ENCODE assay signal across 1 cellular context in genomic region chr10:100744136-100744979, GRCh38.
TF ChIP-seq lines count a peak whose summit lies in the region.

No MANE protein-coding gene starts in this region.

TF ChIP-seq in HEK293, 187 proteins besides CTCF, POLR2A, EP300 and RAD21 (continued from another document):
- TF ChIP-seq ZFHX2 (tag by site-specific recombination; conservative IDR thresholded peaks at IDR 0.05) (peak; percentile 81), ZNF16 (tag by site-specific recombination; IDR thresholded peaks at IDR 0.05; ENCODE audit: low read depth) (0 out of 2 replicates have a peak, but pooled peaks have one; percentile 23), ZNF549 (tag by site-specific recombination; IDR thresholded peaks at IDR 0.05) (no peak), ZNF394 (tag by site-specific recombination; IDR thresholded peaks at IDR 0.05; ENCODE audit: borderline replicate concordance) (peak; percentile 61; the same call in 1 of the 2 replicates), ZBTB7A (tag by site-specific recombination; IDR thresholded peaks at IDR 0.05; ENCODE audit: low read depth) (peak; percentile 11; the same call in 1 of the 2 replicates), SP7 (tag by site-specific recombination; IDR thresholded peaks at IDR 0.05) (peak; percentile 83), ZNF211 (tag by site-specific recombination; IDR thresholded peaks at IDR 0.05; ENCODE audit: low read depth) (no peak), ZNF335 (tag by site-specific recombination; conservative IDR thresholded peaks at IDR 0.05) (peak; percentile 95), PRDM2 (tag by site-specific recombination; IDR thresholded peaks at IDR 0.05; ENCODE audit: borderline replicate concordance) (no peak), ZNF501 (tag by site-specific recombination; IDR thresholded peaks at IDR 0.05) (peak; percentile 54), WT1 (tag by site-specific recombination; IDR thresholded peaks at IDR 0.05) (peak; percentile 45), ZBTB48 (tag by site-specific recombination; IDR thresholded peaks at IDR 0.05) (peak; percentile 76), GLIS2 (tag by site-specific recombination; IDR thresholded peaks at IDR 0.05) (peak; percentile 84), ZBTB20 (tag by site-specific recombination; IDR thresholded peaks at IDR 0.05) (peak; percentile 90), ZBTB8A (tag by site-specific recombination; IDR thresholded peaks at IDR 0.05) (peak; percentile 80), BCL11B (tag by site-specific recombination; IDR thresholded peaks at IDR 0.05; ENCODE audit: low read depth) (no peak), ZNF558 (tag by site-specific recombination; IDR thresholded peaks at IDR 0.05) (no peak), ZFP69B (tag by site-specific recombination; IDR thresholded peaks at IDR 0.05) (peak; percentile 81), ZNF341 (tag by site-specific recombination; IDR thresholded peaks at IDR 0.05; ENCODE audit: low read depth) (peak; percentile 85), ZBTB10 (tag by site-specific recombination; IDR thresholded peaks at IDR 0.05) (0 out of 2 replicates have a peak, but pooled peaks have one; percentile 66), ZSCAN16 (tag by site-specific recombination; IDR thresholded peaks at IDR 0.05) (no peak), HIC1 (tag by site-specific recombination; IDR thresholded peaks at IDR 0.05) (no peak), ZNF776 (tag by site-specific recombination; IDR thresholded peaks at IDR 0.05; ENCODE audit: borderline replicate concordance) (no peak), ZBTB6 (tag by site-specific recombination; IDR thresholded peaks at IDR 0.05) (peak; percentile 82), ZNF692 (tag by site-specific recombination; IDR thresholded peaks at IDR 0.05) (peak; percentile 83), PATZ1 (tag by site-specific recombination; IDR thresholded peaks at IDR 0.05) (peak; percentile 25), ZXDB (tag by site-specific recombination; IDR thresholded peaks at IDR 0.05) (peak; percentile 53), PRDM1 (tag by site-specific recombination; IDR thresholded peaks at IDR 0.05) (peak; percentile 73), ZNF10 (tag by site-specific recombination; IDR thresholded peaks at IDR 0.05) (no peak), GLI4 (tag by site-specific recombination; IDR thresholded peaks at IDR 0.05) (no peak), ZNF76 (tag by site-specific recombination; IDR thresholded peaks at IDR 0.05; ENCODE audit: borderline replicate concordance, low read depth) (peak; percentile 78), ZNF560 (tag by site-specific recombination; IDR thresholded peaks at IDR 0.05; ENCODE audit: borderline replicate concordance) (no peak), ZBTB26 (tag by site-specific recombination; optimal IDR thresholded peaks at IDR 0.05) (peak; percentile 84), MZF1 (tag by site-specific recombination; IDR thresholded peaks at IDR 0.05; ENCODE audit: borderline replicate concordance) (peak; percentile 59; the same call in 1 of the 2 replicates), ZNF169 (tag by site-specific recombination; IDR thresholded peaks at IDR 0.05) (no peak)
TF ChIP-seq in HEK293: peak in this region for 52.
